8 cellular contexts compared by ENCODE assay signal in genomic region chr12:40152783-40153383, GRCh38. TPM values are rescaled to one million over a fixed set of nuclear protein-coding genes. Genes with fewer than 3 reads are reported as not detected.
DNase-seq lines count a peak whose midpoint lies in the region; ATAC-seq and TF ChIP-seq lines count a peak whose summit lies in the region.

No MANE protein-coding gene starts in this region.

- 29 to 42% methylated on average over 4 of the region's 4 CpGs for WGBS in gastroesophageal sphincter (ENCODE audit: low coverage in 1 of 2), 2 donors

- no peaks in the 10 kb centered on the region for H3K9me3 Mint-ChIP-seq in CD8-positive, alpha-beta T cell

- no peaks in the 10 kb centered on the region for H3K36me3 ChIP-seq in CD8-positive, alpha-beta T cell (ENCODE audit: insufficient read depth, low read length)
- H3K36me3 ChIP-seq in gastroesophageal sphincter = no peaks in the 10 kb centered on the region

- no peaks in the 10 kb centered on the region for H3K36me3 Mint-ChIP-seq in CD8-positive, alpha-beta T cell

- H3K4me3 ChIP-seq in CD8-positive, alpha-beta T cell (ENCODE audit: low read depth, low read length) = no peak overlapping the region
- H3K4me3 ChIP-seq in gastroesophageal sphincter = no peak overlapping the region

- no peaks in the 10 kb centered on the region for H3K27me3 ChIP-seq in CD8-positive, alpha-beta T cell (ENCODE audit: insufficient read depth, low read length)
- H3K27me3 ChIP-seq in gastroesophageal sphincter = no peaks in the 10 kb centered on the region

- no peak for ATAC-seq in CD8-positive, alpha-beta T cell
- ATAC-seq in gastroesophageal sphincter = no peak
- ATAC-seq in GM19023 (IDR thresholded peaks at IDR 0.05; ENCODE audit: unreplicated experiment) = no peak
- ATAC-seq in GM18519 (IDR thresholded peaks at IDR 0.05; ENCODE audit: low FRiP score, unreplicated experiment) = no peak

- POLR2A ChIA-PET in CD8-positive, alpha-beta T cell (lab: Charles Lee) = interaction anchor here (0.9 kb wide), 1 partner anchor 47 kb away, joined by 3 read pairs; the partner anchor contains the start of gene SLC2A13

- peak; percentile 97 for TF ChIP-seq CTCF in CD8-positive, alpha-beta T cell (IDR thresholded peaks at IDR 0.05)
- TF ChIP-seq CTCF in gastroesophageal sphincter (IDR thresholded peaks at IDR 0.05) = peak; percentile 63 to 86 (median 78)

- peaks cover 6% of the 10 kb centered on the region for H3K27me3 Mint-ChIP-seq in CD8-positive, alpha-beta T cell (ENCODE audit: low read depth)

- H3K4me3 Mint-ChIP-seq in CD8-positive, alpha-beta T cell = no peak overlapping the region

- H3K27ac ChIP-seq in CD8-positive, alpha-beta T cell (ENCODE audit: low read depth, low read length) = no peak overlapping the region
- no peak overlapping the region for H3K27ac ChIP-seq in gastroesophageal sphincter

- TF ChIP-seq POLR2A in gastroesophageal sphincter (IDR thresholded peaks at IDR 0.05) = no peak

- H3K4me1 Mint-ChIP-seq in CD8-positive, alpha-beta T cell (ENCODE audit: low read depth) = no peaks in the 10 kb centered on the region

- H3K27ac Mint-ChIP-seq in CD8-positive, alpha-beta T cell = no peak overlapping the region

- intact Hi-C loops in CD8-positive, alpha-beta T cell (cut with DNase I, micrococcal nuclease) = loop anchor here (2.0 to 10.0 kb wide), 3 partner anchors 160 to 1952 kb away; no protein-coding TSS in a partner anchor
- intact Hi-C loops in posterior cingulate gyrus (cut with DNase I) = loop anchor here (5.0 kb wide), 1 partner anchor 159 kb away; no protein-coding TSS in a partner anchor

- CTCF ChIA-PET in CD8-positive, alpha-beta T cell (lab: Charles Lee) = interaction anchor here (0.7 to 1.0 kb wide), 2 partner anchors 10 to 41 kb away, joined by 3 to 6 read pairs; no protein-coding TSS in a partner anchor

- H3K4me1 ChIP-seq in CD8-positive, alpha-beta T cell (ENCODE audit: insufficient read depth, low read length) = no peaks in the 10 kb centered on the region
- peaks cover 0 to 7% (median 0%) of the 10 kb centered on the region in 3 donors for H3K4me1 ChIP-seq in gastroesophageal sphincter

- TF ChIP-seq EP300 in gastroesophageal sphincter (IDR thresholded peaks at IDR 0.05) = no peak

- H3K9me3 ChIP-seq in CD8-positive, alpha-beta T cell (ENCODE audit: low read length) = no peaks in the 10 kb centered on the region
- no peaks in the 10 kb centered on the region for H3K9me3 ChIP-seq in gastroesophageal sphincter

- peak; percentile 3 to 58 (median 24) for DNase-seq in CD8-positive, alpha-beta T cell
- peak; percentile 29 for DNase-seq in HCEC 1CT
- peak; percentile 9 for DNase-seq in NCI-H748 treated with DMSO at 0.1 percent for 48 hours (lab: John Stamatoyannopoulos, UW)
- DNase-seq in activated CD8-positive, alpha-beta memory T cell treated with anti-CD3 and anti-CD28 coated beads, Interleukin-2, amount 50 U/mL, for 48 hours = peak; percentile 58
- DNase-seq in posterior cingulate gyrus = peak in 9 of 10 donors; percentile 11 to 85 (median 45)

RNA-seq across cellular contexts. Expression of gene SLC2A13, which starts 47.0 kb away (rescaled TPM):
- total RNA-seq in CD8-positive, alpha-beta T cell = 1 to 10 TPM; 2.1 to 2.3 TPM
- 10 to 100 TPM; 20.4 to 38.3 (median 22.3) TPM for total RNA-seq in gastroesophageal sphincter

Comparison
In these comparisons a context has a peak if more than half of its experiments do, and no peak if none do; other contexts are left out.
1. RNA of gene SLC2A13, which starts 47.0 kb away (total RNA-seq): 20.4 to 38.3 TPM in gastroesophageal sphincter; 2.1 to 2.3 TPM in CD8-positive, alpha-beta T cell; every median in the first group is over 4 times any median in the second.
2. Peak in every context shown above with its lines, with median percentiles within 50 percentile points of each other: DNase-seq.